Comparison of ENCODE assay signal across 8 cellular contexts in the genomic region with DNA sequence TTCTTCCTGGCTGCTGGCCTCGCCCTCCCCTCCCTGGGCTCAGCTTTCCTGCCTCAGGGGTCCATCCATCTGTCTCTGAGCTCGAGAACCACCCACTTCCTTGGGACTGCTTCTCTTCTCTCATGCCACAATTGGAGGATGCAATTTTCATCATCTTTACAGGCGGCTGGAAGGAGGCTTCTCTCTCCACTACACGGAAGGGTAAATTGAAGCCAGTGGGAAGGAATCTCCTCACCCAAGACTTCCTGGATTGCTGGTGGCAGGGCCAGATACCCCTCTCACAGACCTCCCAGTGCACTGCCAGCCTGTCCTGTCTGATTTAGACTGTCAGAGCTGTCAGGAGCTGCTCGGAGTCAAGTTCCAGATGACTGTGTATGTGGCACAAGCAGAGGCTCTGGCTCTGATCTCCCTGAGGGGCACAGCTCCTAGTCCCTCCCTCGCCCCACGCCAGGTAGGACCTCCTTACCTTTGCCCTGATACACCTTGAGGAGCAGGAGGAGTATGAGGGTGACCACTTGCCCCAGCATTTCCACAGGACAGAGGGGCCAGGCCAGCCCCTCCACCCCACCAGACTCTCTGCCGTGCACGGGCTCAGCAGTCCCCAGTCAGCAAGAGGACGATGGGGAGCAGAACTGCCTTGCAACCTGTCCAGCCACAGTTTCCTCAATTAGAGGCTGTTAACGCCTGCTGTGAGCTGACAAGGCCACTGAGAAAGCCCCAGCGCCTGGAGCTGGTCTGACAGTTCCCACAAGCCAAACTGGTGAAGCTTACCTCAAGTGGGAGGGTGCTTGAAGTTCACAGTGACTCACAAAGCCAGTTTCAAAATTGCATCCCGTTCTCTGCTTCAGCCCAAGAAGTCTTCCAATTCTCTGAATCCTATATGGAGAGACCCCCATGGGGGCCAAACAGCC. TPM values are rescaled to one million over a fixed set of nuclear protein-coding genes. Genes with fewer than 3 reads are reported as not detected.
DNase-seq lines count a peak whose midpoint lies in the region; ATAC-seq and TF ChIP-seq lines count a peak whose summit lies in the region.

A gene with protein sequence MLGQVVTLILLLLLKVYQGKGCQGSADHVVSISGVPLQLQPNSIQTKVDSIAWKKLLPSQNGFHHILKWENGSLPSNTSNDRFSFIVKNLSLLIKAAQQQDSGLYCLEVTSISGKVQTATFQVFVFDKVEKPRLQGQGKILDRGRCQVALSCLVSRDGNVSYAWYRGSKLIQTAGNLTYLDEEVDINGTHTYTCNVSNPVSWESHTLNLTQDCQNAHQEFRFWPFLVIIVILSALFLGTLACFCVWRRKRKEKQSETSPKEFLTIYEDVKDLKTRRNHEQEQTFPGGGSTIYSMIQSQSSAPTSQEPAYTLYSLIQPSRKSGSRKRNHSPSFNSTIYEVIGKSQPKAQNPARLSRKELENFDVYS (minus strand): TSS at position 737 of the 911 bp plus-strand sequence. CDS start 210 bp downstream, at position 527.

- TF ChIP-seq CTCF in NB4 (IDR thresholded peaks at IDR 0.05; ENCODE audit: low read depth, low read length) = no peak
- TF ChIP-seq CTCF in BE2C (IDR thresholded peaks at IDR 0.05; ENCODE audit: low read depth, low read length) = no peak

- H3K36me3 Mint-ChIP-seq in naive thymus-derived CD4-positive, alpha-beta T cell = peaks cover 0 to 4% (median 0%) of the 10 kb centered on the region in 5 donors

- DNase-seq in GDM1 (lab: John Stamatoyannopoulos, UW) (peak; percentile 95), NB4 (ENCODE audit: low read depth) (peak; percentile 98), dermis blood vessel endothelial cell (no peak), NCI-H1105 treated with DMSO at 0.1 percent for 48 hours (lab: John Stamatoyannopoulos, UW) (no peak), BE2C (no peak)
- peak; percentile 70 for DNase-seq in activated effector memory CD4-positive, alpha-beta T cell treated with anti-CD3 and anti-CD28 coated beads, Interleukin-2, amount 50 U/mL, for 16 hours
- DNase-seq in naive thymus-derived CD4-positive, alpha-beta T cell = peak in 2 of 9 donors; percentile 21 to 56

- intact Hi-C loops in naive thymus-derived CD4-positive, alpha-beta T cell (cut with micrococcal nuclease) = no loop called here

- H3K4me3 Mint-ChIP-seq in naive thymus-derived CD4-positive, alpha-beta T cell = peak within 1 kb of the TSS in 6 of 10 donors; percentile 9 to 77 (median 14)

- peaks cover 5 to 38% (median 26%) of the 10 kb centered on the region in 7 donors for H3K4me1 Mint-ChIP-seq in naive thymus-derived CD4-positive, alpha-beta T cell

- H3K27ac Mint-ChIP-seq in naive thymus-derived CD4-positive, alpha-beta T cell = peak within 1 kb of the TSS in 4 of 9 donors; percentile 26 to 52 (median 45)

- POLR2A ChIA-PET in naive thymus-derived CD4-positive, alpha-beta T cell (lab: Charles Lee) = interaction anchor here (1.1 kb wide), 2 partner anchors 12 to 89 kb away, joined by 3 to 4 read pairs; no protein-coding TSS in a partner anchor

- ATAC-seq in GM21723 (IDR thresholded peaks at IDR 0.05; ENCODE audit: unreplicated experiment) = peak; percentile 84
- peak; percentile 90 for ATAC-seq in naive thymus-derived CD4-positive, alpha-beta T cell

- no peak for TF ChIP-seq POLR2A in NB4 (IDR thresholded peaks at IDR 0.05; ENCODE audit: extremely low read depth, insufficient read length)

- no peaks in the 10 kb centered on the region for H3K9me3 ChIP-seq in naive thymus-derived CD4-positive, alpha-beta T cell (ENCODE audit: control insufficient read depth in 2 of 3, low read length in 3 of 3)
- H3K9me3 ChIP-seq in BE2C = no peaks in the 10 kb centered on the region

- CTCF ChIA-PET in naive thymus-derived CD4-positive, alpha-beta T cell (lab: Charles Lee) = no interaction called here

- no peak within 1 kb of the TSS for H3K27ac ChIP-seq in naive thymus-derived CD4-positive, alpha-beta T cell (ENCODE audit: low read depth, low read length)

- H3K27me3 Mint-ChIP-seq in naive thymus-derived CD4-positive, alpha-beta T cell = peaks cover 0 to 7% (median 0%) of the 10 kb centered on the region in 5 donors

- H3K4me1 ChIP-seq in naive thymus-derived CD4-positive, alpha-beta T cell (ENCODE audit: control insufficient read depth in 2 of 2, insufficient read depth in 2 of 2, low read length in 2 of 2) = peaks cover 0 to 10% of the 10 kb centered on the region in 2 donors
- H3K4me1 ChIP-seq in BE2C = no peaks in the 10 kb centered on the region

- no peaks in the 10 kb centered on the region for H3K36me3 ChIP-seq in naive thymus-derived CD4-positive, alpha-beta T cell (ENCODE audit: control insufficient read depth in 2 of 3, insufficient read depth in 3 of 3, low read length in 3 of 3)
- H3K36me3 ChIP-seq in BE2C = no peaks in the 10 kb centered on the region

- H3K27me3 ChIP-seq in naive thymus-derived CD4-positive, alpha-beta T cell (ENCODE audit: control insufficient read depth in 2 of 2, insufficient read depth in 2 of 2, low read length in 2 of 2) = no peaks in the 10 kb centered on the region
- H3K27me3 ChIP-seq in BE2C = no peaks in the 10 kb centered on the region

- H3K4me3 ChIP-seq in NB4 (ENCODE audit: low read depth, low read length) = peak within 1 kb of the TSS; percentile 67
- peak within 1 kb of the TSS; percentile 51 for H3K4me3 ChIP-seq in naive thymus-derived CD4-positive, alpha-beta T cell (ENCODE audit: low read length)
- no peak within 1 kb of the TSS for H3K4me3 ChIP-seq in BE2C (ENCODE audit: low read depth, low read length)

- peaks cover 0 to 2% (median 0%) of the 10 kb centered on the region in 11 donors for H3K9me3 Mint-ChIP-seq in naive thymus-derived CD4-positive, alpha-beta T cell

RNA-seq across cellular contexts. Expression of the gene that starts here (rescaled TPM):
- total RNA-seq in naive thymus-derived CD4-positive, alpha-beta T cell = 10 to 100 TPM in 1 of 5 experiments, 1 to 10 TPM in 1, under 1 TPM in 3; 0.27 to 33.6 (median 0.46) TPM
- polyA plus RNA-seq in naive thymus-derived CD4-positive, alpha-beta T cell = 1 to 10 TPM; 3.9 to 4.6 TPM
- 0.14 TPM in 1 of 2 replicates, not detected in the other for total RNA-seq in dermis blood vessel endothelial cell
- not detected for polyA plus RNA-seq in BE2C (2012; ENCODE audit: insufficient read depth, insufficient read length, low read depth)

Comparison
In these comparisons a context has a peak if more than half of its experiments do, and no peak if none do; other contexts are left out.
1. DNase-seq: peak in GDM1 (single experiment), NB4 (single experiment) and activated effector memory CD4-positive, alpha-beta T cell treated with anti-CD3 and anti-CD28 coated beads, Interleukin-2, amount 50 U/mL, for 16 hours (single experiment); none in dermis blood vessel endothelial cell (single experiment), NCI-H1105 treated with DMSO at 0.1 percent for 48 hours (single experiment) and BE2C (single experiment).